1 cellular context compared by ENCODE assay signal in the genomic region with DNA sequence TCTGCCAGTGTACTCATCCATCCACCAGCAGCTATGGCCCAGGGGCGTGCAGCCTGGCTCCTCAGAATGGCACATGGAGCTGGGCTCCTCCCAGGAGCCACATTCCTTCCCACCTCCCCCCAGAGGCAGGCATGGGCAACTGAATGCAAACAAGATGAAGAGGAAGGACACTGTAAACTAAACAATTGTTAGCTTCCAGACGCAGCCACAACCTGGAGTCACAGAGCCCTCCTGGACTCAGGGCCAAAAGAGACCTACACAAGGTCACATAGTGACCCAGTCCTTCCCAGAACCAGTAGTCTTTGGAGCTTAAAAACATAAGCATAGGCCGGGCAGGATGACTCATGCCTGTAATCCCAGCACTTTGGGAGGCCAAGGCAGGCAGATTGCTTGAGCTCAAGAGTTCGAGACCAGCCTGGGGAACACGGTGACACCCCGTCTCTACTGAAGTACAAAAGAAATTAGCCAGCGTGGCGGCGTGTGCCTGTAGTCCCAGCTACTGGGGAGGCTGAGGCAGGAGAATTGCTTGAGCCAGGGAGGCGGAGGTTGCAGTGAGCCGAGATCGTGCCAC.
TF ChIP-seq lines count a peak whose summit lies in the region.

No MANE protein-coding gene starts in this region.

TF ChIP-seq in GM23338, 12 proteins besides CTCF, POLR2A, EP300 and RAD21 (continued from another document):
- TF ChIP-seq, protein P1, sequence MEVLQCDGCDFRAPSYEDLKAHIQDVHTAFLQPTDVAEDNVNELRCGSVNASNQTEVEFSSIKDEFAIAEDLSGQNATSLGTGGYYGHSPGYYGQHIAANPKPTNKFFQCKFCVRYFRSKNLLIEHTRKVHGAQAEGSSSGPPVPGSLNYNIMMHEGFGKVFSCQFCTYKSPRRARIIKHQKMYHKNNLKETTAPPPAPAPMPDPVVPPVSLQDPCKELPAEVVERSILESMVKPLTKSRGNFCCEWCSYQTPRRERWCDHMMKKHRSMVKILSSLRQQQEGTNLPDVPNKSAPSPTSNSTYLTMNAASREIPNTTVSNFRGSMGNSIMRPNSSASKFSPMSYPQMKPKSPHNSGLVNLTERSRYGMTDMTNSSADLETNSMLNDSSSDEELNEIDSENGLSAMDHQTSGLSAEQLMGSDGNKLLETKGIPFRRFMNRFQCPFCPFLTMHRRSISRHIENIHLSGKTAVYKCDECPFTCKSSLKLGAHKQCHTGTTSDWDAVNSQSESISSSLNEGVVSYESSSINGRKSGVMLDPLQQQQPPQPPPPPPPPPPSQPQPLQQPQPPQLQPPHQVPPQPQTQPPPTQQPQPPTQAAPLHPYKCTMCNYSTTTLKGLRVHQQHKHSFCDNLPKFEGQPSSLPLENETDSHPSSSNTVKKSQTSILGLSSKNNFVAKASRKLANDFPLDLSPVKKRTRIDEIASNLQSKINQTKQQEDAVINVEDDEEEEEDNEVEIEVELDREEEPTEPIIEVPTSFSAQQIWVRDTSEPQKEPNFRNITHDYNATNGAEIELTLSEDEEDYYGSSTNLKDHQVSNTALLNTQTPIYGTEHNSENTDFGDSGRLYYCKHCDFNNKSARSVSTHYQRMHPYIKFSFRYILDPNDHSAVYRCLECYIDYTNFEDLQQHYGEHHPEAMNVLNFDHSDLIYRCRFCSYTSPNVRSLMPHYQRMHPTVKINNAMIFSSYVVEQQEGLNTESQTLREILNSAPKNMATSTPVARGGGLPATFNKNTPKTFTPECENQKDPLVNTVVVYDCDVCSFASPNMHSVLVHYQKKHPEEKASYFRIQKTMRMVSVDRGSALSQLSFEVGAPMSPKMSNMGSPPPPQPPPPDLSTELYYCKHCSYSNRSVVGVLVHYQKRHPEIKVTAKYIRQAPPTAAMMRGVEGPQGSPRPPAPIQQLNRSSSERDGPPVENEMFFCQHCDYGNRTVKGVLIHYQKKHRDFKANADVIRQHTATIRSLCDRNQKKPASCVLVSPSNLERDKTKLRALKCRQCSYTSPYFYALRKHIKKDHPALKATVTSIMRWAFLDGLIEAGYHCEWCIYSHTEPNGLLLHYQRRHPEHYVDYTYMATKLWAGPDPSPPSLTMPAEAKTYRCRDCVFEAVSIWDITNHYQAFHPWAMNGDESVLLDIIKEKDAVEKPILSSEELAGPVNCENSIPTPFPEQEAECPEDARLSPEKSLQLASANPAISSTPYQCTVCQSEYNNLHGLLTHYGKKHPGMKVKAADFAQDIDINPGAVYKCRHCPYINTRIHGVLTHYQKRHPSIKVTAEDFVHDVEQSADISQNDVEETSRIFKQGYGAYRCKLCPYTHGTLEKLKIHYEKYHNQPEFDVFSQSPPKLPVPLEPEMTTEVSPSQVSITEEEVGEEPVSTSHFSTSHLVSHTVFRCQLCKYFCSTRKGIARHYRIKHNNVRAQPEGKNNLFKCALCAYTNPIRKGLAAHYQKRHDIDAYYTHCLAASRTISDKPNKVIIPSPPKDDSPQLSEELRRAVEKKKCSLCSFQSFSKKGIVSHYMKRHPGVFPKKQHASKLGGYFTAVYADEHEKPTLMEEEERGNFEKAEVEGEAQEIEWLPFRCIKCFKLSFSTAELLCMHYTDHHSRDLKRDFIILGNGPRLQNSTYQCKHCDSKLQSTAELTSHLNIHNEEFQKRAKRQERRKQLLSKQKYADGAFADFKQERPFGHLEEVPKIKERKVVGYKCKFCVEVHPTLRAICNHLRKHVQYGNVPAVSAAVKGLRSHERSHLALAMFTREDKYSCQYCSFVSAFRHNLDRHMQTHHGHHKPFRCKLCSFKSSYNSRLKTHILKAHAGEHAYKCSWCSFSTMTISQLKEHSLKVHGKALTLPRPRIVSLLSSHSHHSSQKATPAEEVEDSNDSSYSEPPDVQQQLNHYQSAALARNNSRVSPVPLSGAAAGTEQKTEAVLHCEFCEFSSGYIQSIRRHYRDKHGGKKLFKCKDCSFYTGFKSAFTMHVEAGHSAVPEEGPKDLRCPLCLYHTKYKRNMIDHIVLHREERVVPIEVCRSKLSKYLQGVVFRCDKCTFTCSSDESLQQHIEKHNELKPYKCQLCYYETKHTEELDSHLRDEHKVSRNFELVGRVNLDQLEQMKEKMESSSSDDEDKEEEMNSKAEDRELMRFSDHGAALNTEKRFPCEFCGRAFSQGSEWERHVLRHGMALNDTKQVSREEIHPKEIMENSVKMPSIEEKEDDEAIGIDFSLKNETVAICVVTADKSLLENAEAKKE (CRISPR knock-in tag; IDR thresholded peaks at IDR 0.05): no peak
- no peak for TF ChIP-seq ZNF114 (CRISPR knock-in tag; IDR thresholded peaks at IDR 0.05)
